In the genomic region with DNA sequence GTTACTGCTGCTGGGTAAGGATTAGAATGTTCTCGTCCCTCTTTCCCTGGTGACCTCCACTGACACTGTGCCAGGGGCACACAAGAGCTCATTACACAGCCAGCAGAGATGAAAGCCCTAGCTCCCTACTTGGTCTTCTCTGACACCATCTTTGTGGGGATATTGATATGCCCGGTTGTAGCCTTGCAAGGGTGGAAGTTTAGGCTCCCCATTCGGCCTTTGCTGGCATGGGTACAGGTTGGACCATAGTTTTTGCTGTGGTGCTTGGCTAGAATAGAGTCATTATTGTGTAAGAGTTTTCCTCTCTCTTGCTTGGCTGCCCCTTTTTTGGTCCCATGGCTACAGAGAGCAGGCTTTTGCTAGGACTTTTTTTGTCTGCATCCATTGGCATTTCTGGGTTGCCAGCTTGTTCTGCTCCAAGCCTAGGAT, we compare ENCODE assay signal across 15 cellular contexts.
"Had no signal": no experiment of that assay in that cellular context is flagged by ENCODE, and none has a peak within 500 bp of the region (broad histone marks: within the 10 kb centered on the region; RNA-seq: fewer than 3 reads in every experiment).

No MANE protein-coding gene starts in this region.

- H3K27me3 ChIP-seq: esophagus muscularis mucosa, tibial artery, uterus had no signal

- H3K4me1 ChIP-seq: uterus had no signal

- H3K36me3 ChIP-seq: esophagus muscularis mucosa, prostate gland, tibial artery, uterus had no signal

- H3K4me3 ChIP-seq: coronary artery, esophagus muscularis mucosa, prostate gland, tibial artery, uterus had no signal

- H3K9me3 ChIP-seq: esophagus muscularis mucosa, prostate gland, tibial artery, uterus had no signal

- H3K27ac ChIP-seq: coronary artery, tibial artery, uterus had no signal

- DNase-seq: activated B cell treated with CpG ODN at 0.5 μM for 24 hours; activated CD4-positive, alpha-beta T cell treated with anti-CD3 and anti-CD28 coated beads, Interleukin-2, amount 10 ng/mL, durations not matched to agents 24 days and 14 days; activated CD8-positive, alpha-beta memory T cell treated with anti-CD3 and anti-CD28 coated beads, Interleukin-2, amount 50 U/mL, for 4 hours; activated CD8-positive, alpha-beta T cell treated with anti-CD3 and anti-CD28 coated beads, Interleukin-2, amount 10 ng/mL, durations not matched to agents 7 days and 5 days; activated gamma-delta T cell; activated T-cell treated with anti-CD3 and anti-CD28 coated beads, Interleukin-2, amount 50 U/mL, for 48 hours; glutamatergic neuron; T-helper 17 cell; tibial artery; uterus had no signal

- ATAC-seq: activated CD8-positive, alpha-beta T cell treated with anti-CD3 and anti-CD28 coated beads, Interleukin-2, amount 10 ng/mL, durations not matched to agents 7 days and 5 days; activated naive CD4-positive, alpha-beta T cell treated with anti-CD3 and anti-CD28 coated beads, Interleukin-2, amount 50 U/mL, for 72 hours; stimulated activated effector memory CD8-positive, alpha-beta T cell treated with anti-CD3 and anti-CD28 coated beads, Interleukin-12 subunit alpha, Interleukin-12 subunit beta, amount 100 ng/mL, for 72 hours; T-helper 17 cell had no signal
